Comparison of ENCODE assay signal across 22 cellular contexts in genomic region chr5:180644129-180644824, GRCh38. TPM values are rescaled to one million over a fixed set of nuclear protein-coding genes. Genes with fewer than 3 reads are reported as not detected.
"Had no signal": no experiment of that assay in that cellular context is flagged by ENCODE, and none has a peak within 500 bp of the region (broad histone marks: within the 10 kb centered on the region; RNA-seq: fewer than 3 reads in every experiment).

No MANE protein-coding gene starts in this region.

- H3K36me3 ChIP-seq: cardiac muscle cell, neutrophil, transverse colon had no signal

- DNase-seq: activated CD4-positive, alpha-beta T cell treated with anti-CD3 and anti-CD28 coated beads for 48 hours; activated CD4-positive, CD25-positive, alpha-beta regulatory T cell; amygdala; foreskin keratinocyte; hippocampal formation; mesenchymal stem cell; stimulated activated CD4-positive, alpha-beta T cell treated with anti-CD3 and anti-CD28 coated beads, Interleukin-12 subunit alpha, Interleukin-12 subunit beta, amount 100 ng/mL, for 4 hours; stimulated activated CD4-positive, alpha-beta T cell treated with anti-CD3 and anti-CD28 coated beads, Interleukin-1b, Interleukin-23, amount 100 ng/mL, for 48 hours; stimulated activated naive CD8-positive, alpha-beta T cell treated with anti-CD3 and anti-CD28 coated beads, Interleukin-15, Interleukin-2, amounts not matched to agents 100 U/mL and 50 U/mL, for 24 hours; T-cell; transverse colon had no signal

- H3K9me3 Mint-ChIP-seq: T-cell had no signal

- H3K4me3 ChIP-seq: cardiac muscle cell, SK-N-MC, transverse colon had no signal

- H3K4me1 ChIP-seq: foreskin keratinocyte, parathyroid adenoma had no signal

- H3K36me3 Mint-ChIP-seq: activated naive CD8-positive, alpha-beta T cell; naive thymus-derived CD4-positive, alpha-beta T cell; T-cell had no signal

- FAIRE-seq: keratinocyte had no signal

- H2AFZ ChIP-seq: parathyroid adenoma had no signal

- H3K4me3 Mint-ChIP-seq: activated naive CD8-positive, alpha-beta T cell; naive thymus-derived CD4-positive, alpha-beta T cell; T-cell had no signal

- H3K9me3 ChIP-seq: neutrophil, transverse colon had no signal

- ATAC-seq: foreskin keratinocyte; naive thymus-derived CD4-positive, alpha-beta T cell; stimulated activated naive CD8-positive, alpha-beta T cell treated with anti-CD3 and anti-CD28 coated beads, Interleukin-15, Interleukin-2, amounts not matched to agents 100 U/mL and 50 U/mL, for 24 hours; T-cell had no signal

- H3K27ac ChIP-seq: cardiac muscle cell, foreskin keratinocyte, neutrophil, parathyroid adenoma, SK-N-MC, transverse colon had no signal

- H3K79me2 ChIP-seq: parathyroid adenoma had no signal

- H3K27ac Mint-ChIP-seq: activated naive CD8-positive, alpha-beta T cell; naive thymus-derived CD4-positive, alpha-beta T cell; T-cell had no signal

- H3K9ac ChIP-seq: parathyroid adenoma had no signal

RNA-seq across cellular contexts. Expression of gene FLT4, which starts 5.1 kb away (rescaled TPM):
- polyA plus RNA-seq: fibroblast of lung, keratinocyte had no signal

RNA-seq across cellular contexts. Expression of gene SCGB3A1, which starts 53.0 kb away (rescaled TPM):
- total RNA-seq: cardiac muscle cell, epithelial cell of proximal tubule, fibroblast of lung, foreskin keratinocyte, liver, renal cortical epithelial cell, transverse colon had no signal
- polyA plus RNA-seq: fibroblast of lung; foreskin keratinocyte; keratinocyte; naive thymus-derived CD4-positive, alpha-beta T cell had no signal
